In the genomic region with DNA sequence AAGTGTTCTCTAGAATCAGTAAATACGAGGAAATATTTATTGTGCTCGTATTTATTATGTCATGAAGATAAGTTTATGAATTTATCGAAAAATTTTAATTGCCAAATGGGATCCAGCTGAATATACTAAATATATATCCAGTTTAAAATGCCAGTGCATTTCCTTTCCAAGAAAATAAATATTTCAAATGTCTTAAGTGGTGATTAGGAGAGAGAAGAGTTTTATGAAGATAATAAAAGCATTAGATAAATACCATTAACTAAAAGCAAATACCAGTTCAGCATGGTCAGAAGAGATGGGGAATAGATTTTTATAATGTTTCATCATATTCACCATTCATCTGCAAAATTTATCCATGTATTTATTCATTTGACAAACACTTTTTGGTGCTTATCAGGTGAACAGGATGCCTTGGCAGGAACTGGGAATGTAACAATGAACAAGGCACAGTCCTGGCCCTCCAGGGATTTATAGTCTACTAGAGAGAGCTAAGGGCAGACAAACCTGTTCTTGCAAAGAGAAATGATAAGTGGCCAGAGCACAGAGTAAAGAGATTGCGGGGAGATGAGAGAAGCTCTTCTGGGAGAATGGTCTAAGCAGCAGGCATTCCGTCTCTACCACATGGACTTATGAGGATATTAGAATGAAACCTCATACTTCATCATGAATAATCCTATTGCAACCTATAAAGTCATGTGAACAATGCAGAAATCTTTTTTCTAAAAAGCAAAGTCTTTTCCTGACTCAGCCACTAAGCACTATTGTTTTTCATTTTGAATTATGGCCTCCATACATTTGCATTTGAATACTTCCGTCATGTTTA, we compare ENCODE assay signal across 25 cellular contexts.
DNase-seq lines count a peak whose midpoint lies in the region; ATAC-seq and TF ChIP-seq lines count a peak whose summit lies in the region.
"Had no signal": no experiment of that assay in that cellular context is flagged by ENCODE, and none has a peak within 500 bp of the region (broad histone marks: within the 10 kb centered on the region; RNA-seq: fewer than 3 reads in every experiment).

No MANE protein-coding gene starts in this region.

- WGBS in SK-N-SH (ENCODE audit: low lambda C conversion rate): 61% methylated on average over 6 of the region's 6 CpGs

- H4K20me1 ChIP-seq in SK-N-SH (ENCODE audit: insufficient read depth): no peaks in the 10 kb centered on the region
- H4K20me1 ChIP-seq: BLaER1 treated with 17β-estradiol and CSF1 and Interleukin-3, amounts not matched to agents 10 nM and 100 nM had no signal

- no peak for TF ChIP-seq RAD21 in SK-N-SH (IDR thresholded peaks at IDR 0.05; ENCODE audit: low read length)

- no peak overlapping the region for H3K9ac ChIP-seq in SK-N-SH
- H3K9ac ChIP-seq in iPS-18a (ENCODE audit: low read length): no peak overlapping the region
- H3K9ac ChIP-seq: BLaER1 treated with 17β-estradiol and CSF1 and Interleukin-3, amounts not matched to agents 10 nM and 100 nM had no signal

- H2AFZ ChIP-seq in SK-N-SH (ENCODE audit: low read depth): no peak overlapping the region

- H3K27me3 ChIP-seq in SK-N-SH (ENCODE audit: insufficient read depth) (no peaks in the 10 kb centered on the region), iPS-18a (ENCODE audit: control insufficient read depth, insufficient read depth, low read length) (no peaks in the 10 kb centered on the region), breast epithelium (no peaks in the 10 kb centered on the region)
- H3K27me3 ChIP-seq: BLaER1 treated with 17β-estradiol and CSF1 and Interleukin-3, amounts not matched to agents 10 nM and 100 nM had no signal

- H3K9me3 ChIP-seq in SK-N-SH (no peaks in the 10 kb centered on the region), iPS-18a (ENCODE audit: control insufficient read depth, low read depth, low read length) (no peaks in the 10 kb centered on the region), breast epithelium (no peaks in the 10 kb centered on the region)
- H3K9me3 ChIP-seq: Caco-2 had no signal

- H3K36me3 ChIP-seq in SK-N-SH (replicated peaks in 1 of 2; ENCODE audit: control insufficient read depth in 1 of 2, insufficient read depth in 2 of 2, low read length in 1 of 2): no peaks in the 10 kb centered on the region
- no peaks in the 10 kb centered on the region for H3K36me3 ChIP-seq in iPS-18a (ENCODE audit: control insufficient read depth, low read depth, low read length)
- H3K36me3 ChIP-seq in breast epithelium: no peaks in the 10 kb centered on the region
- H3K36me3 ChIP-seq: BLaER1 treated with 17β-estradiol and CSF1 and Interleukin-3, amounts not matched to agents 10 nM and 100 nM had no signal

- no peak for TF ChIP-seq POLR2A in breast epithelium (IDR thresholded peaks at IDR 0.05)

- H3F3A ChIP-seq in SK-N-SH (replicated peaks; ENCODE audit: insufficient read depth): no peaks in the 10 kb centered on the region

- no peaks in the 10 kb centered on the region for H3K9me2 ChIP-seq in SK-N-SH

- no peaks in the 10 kb centered on the region for H3K79me2 ChIP-seq in SK-N-SH (ENCODE audit: insufficient read depth)

- TF ChIP-seq CTCF in SK-N-SH (IDR thresholded peaks at IDR 0.05) (no peak), breast epithelium (IDR thresholded peaks at IDR 0.05) (no peak), GM10266 (IDR thresholded peaks at IDR 0.05; ENCODE audit: control insufficient read depth, insufficient read depth, low read depth, missing control alignments) (no peak)

- TF ChIP-seq EP300 in SK-N-SH (IDR thresholded peaks at IDR 0.05; ENCODE audit: borderline replicate concordance in 1 of 2, low read depth in 1 of 2, low read length in 1 of 2): no peak

- ATAC-seq in SK-N-SH treated with all-trans-retinoic acid at 6 μM for 48 hours (no peak), HG03442 (IDR thresholded peaks at IDR 0.05; ENCODE audit: unreplicated experiment) (no peak)

- CTCF ChIA-PET in SK-N-SH (lab: Yijun Ruan, JAX): interaction anchor here (2.7 to 4.8 kb wide), 3 partner anchors 228 to 344 kb away, joined by 8 to 38 read pairs (median 22); a partner anchor contains a TSS

- H3K27ac ChIP-seq in SK-N-SH (ENCODE audit: low read depth in 2 of 2, low read length in 1 of 2): no peak overlapping the region
- H3K27ac ChIP-seq in iPS-18a (ENCODE audit: low read length): peak overlapping the region; percentile 15
- no peak overlapping the region for H3K27ac ChIP-seq in breast epithelium
- H3K27ac ChIP-seq: 22Rv1; BLaER1 treated with 17β-estradiol and CSF1 and Interleukin-3, amounts not matched to agents 10 nM and 100 nM; HL-60 had no signal

- no peaks in the 10 kb centered on the region for H3K4me1 ChIP-seq in SK-N-SH (ENCODE audit: control insufficient read depth in 1 of 2, insufficient read depth in 2 of 2, low read depth in 1 of 2, low read length in 1 of 2)
- peaks cover 18% of the 10 kb centered on the region for H3K4me1 ChIP-seq in iPS-18a (ENCODE audit: control insufficient read depth, low read depth, low read length)
- no peaks in the 10 kb centered on the region for H3K4me1 ChIP-seq in breast epithelium
- H3K4me1 ChIP-seq: Caco-2 had no signal

- H3K4me2 ChIP-seq in SK-N-SH: no peak overlapping the region
- H3K4me2 ChIP-seq: BLaER1 treated with 17β-estradiol and CSF1 and Interleukin-3, amounts not matched to agents 10 nM and 100 nM had no signal

- intact Hi-C loops in breast epithelium (cut with DNase I; ENCODE audit: low total_unique reads): no loop called here

- H3K4me3 ChIP-seq in SK-N-SH (ENCODE audit: low read depth in 2 of 2, low read length in 1 of 2) (no peak overlapping the region), iPS-18a (ENCODE audit: low read length) (no peak overlapping the region), breast epithelium (no peak overlapping the region)
- H3K4me3 ChIP-seq: BLaER1 treated with 17β-estradiol and CSF1 and Interleukin-3, amounts not matched to agents 10 nM and 100 nM had no signal

- DNase-seq in SK-N-SH (no peak), NCI-H345 treated with DMSO at 0.1 percent for 48 hours (lab: John Stamatoyannopoulos, UW; ENCODE audit: unreplicated experiment) (peak; percentile 11), breast epithelium (ENCODE audit: low spot score in 2 of 2) (no peak), GM10266 (ENCODE audit: extremely low spot score) (no peak), cerebellar cortex (ENCODE audit: low spot score) (no peak)
- DNase-seq: ACHN; Caco-2; CD4-positive, alpha-beta memory T cell; DMS 273 treated with DMSO at 0.1 percent for 48 hours; GDM1; HFFc6; KBM-7; NCI-H1092; NCI-H1436; NCI-H1930; NCI-H2171; NCI-H446 treated with DMSO at 0.1 percent for 48 hours; NCI-H526 treated with DMSO at 0.1 percent for 48 hours; Right ventricle myocardium superior had no signal

- POLR2A ChIA-PET in SK-N-SH (lab: Yijun Ruan, JAX): interaction anchor here (0.6 kb wide), 1 partner anchor 49 kb away, joined by 3 read pairs; no protein-coding TSS in a partner anchor

TF ChIP-seq in SK-N-SH treated with all-trans-retinoic acid at 6 μM for 48 hours, 23 proteins besides CTCF, POLR2A, EP300 and RAD21:
- no peak for TF ChIP-seq OSR1 (CRISPR knock-in tag; IDR thresholded peaks at IDR 0.05)
- peak; percentile 90 for TF ChIP-seq ISL1 (CRISPR knock-in tag; IDR thresholded peaks at IDR 0.05)
- no peak for TF ChIP-seq PPARA (CRISPR knock-in tag; IDR thresholded peaks at IDR 0.05; ENCODE audit: borderline replicate concordance)

TF ChIP-seq in SK-N-SH, 30 proteins besides CTCF, POLR2A, EP300 and RAD21 (continues in another document):
- TF ChIP-seq TEAD4 (IDR thresholded peaks at IDR 0.05; ENCODE audit: borderline replicate concordance, insufficient read depth): no peak
- TF ChIP-seq, protein P1, sequence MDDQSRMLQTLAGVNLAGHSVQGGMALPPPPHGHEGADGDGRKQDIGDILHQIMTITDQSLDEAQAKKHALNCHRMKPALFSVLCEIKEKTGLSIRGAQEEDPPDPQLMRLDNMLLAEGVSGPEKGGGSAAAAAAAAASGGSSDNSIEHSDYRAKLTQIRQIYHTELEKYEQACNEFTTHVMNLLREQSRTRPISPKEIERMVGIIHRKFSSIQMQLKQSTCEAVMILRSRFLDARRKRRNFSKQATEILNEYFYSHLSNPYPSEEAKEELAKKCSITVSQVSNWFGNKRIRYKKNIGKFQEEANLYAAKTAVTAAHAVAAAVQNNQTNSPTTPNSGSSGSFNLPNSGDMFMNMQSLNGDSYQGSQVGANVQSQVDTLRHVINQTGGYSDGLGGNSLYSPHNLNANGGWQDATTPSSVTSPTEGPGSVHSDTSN (IDR thresholded peaks at IDR 0.05): no peak
- TF ChIP-seq NFIC (IDR thresholded peaks at IDR 0.05; ENCODE audit: borderline replicate concordance): no peak
- no peak for TF ChIP-seq JUND (IDR thresholded peaks at IDR 0.05)
- TF ChIP-seq, protein P2, sequence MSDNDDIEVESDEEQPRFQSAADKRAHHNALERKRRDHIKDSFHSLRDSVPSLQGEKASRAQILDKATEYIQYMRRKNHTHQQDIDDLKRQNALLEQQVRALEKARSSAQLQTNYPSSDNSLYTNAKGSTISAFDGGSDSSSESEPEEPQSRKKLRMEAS (IDR thresholded peaks at IDR 0.05; ENCODE audit: low read depth): no peak
- TF ChIP-seq TCF12 (IDR thresholded peaks at IDR 0.05): no peak
- TF ChIP-seq EZH2phosphoT487 (IDR thresholded peaks at IDR 0.05; ENCODE audit: borderline replicate concordance, low read depth): no peak
- TF ChIP-seq RCOR1 (IDR thresholded peaks at IDR 0.05; ENCODE audit: low read length): no peak
- TF ChIP-seq, protein P3, sequence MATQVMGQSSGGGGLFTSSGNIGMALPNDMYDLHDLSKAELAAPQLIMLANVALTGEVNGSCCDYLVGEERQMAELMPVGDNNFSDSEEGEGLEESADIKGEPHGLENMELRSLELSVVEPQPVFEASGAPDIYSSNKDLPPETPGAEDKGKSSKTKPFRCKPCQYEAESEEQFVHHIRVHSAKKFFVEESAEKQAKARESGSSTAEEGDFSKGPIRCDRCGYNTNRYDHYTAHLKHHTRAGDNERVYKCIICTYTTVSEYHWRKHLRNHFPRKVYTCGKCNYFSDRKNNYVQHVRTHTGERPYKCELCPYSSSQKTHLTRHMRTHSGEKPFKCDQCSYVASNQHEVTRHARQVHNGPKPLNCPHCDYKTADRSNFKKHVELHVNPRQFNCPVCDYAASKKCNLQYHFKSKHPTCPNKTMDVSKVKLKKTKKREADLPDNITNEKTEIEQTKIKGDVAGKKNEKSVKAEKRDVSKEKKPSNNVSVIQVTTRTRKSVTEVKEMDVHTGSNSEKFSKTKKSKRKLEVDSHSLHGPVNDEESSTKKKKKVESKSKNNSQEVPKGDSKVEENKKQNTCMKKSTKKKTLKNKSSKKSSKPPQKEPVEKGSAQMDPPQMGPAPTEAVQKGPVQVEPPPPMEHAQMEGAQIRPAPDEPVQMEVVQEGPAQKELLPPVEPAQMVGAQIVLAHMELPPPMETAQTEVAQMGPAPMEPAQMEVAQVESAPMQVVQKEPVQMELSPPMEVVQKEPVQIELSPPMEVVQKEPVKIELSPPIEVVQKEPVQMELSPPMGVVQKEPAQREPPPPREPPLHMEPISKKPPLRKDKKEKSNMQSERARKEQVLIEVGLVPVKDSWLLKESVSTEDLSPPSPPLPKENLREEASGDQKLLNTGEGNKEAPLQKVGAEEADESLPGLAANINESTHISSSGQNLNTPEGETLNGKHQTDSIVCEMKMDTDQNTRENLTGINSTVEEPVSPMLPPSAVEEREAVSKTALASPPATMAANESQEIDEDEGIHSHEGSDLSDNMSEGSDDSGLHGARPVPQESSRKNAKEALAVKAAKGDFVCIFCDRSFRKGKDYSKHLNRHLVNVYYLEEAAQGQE (IDR thresholded peaks at IDR 0.05; ENCODE audit: low read depth, low read length): no peak
- TF ChIP-seq ELF1 (IDR thresholded peaks at IDR 0.05): no peak
